Comparison of ENCODE assay signal across 18 cellular contexts in genomic region chr4:177225605-177226004, GRCh38.
DNase-seq lines count a peak whose midpoint lies in the region; ATAC-seq lines count a peak whose summit lies in the region.
"Had no signal": no experiment of that assay in that cellular context is flagged by ENCODE, and none has a peak within 500 bp of the region (broad histone marks: within the 10 kb centered on the region; RNA-seq: fewer than 3 reads in every experiment).

No MANE protein-coding gene starts in this region.

- peak; percentile 85 for ATAC-seq in GM18511 (IDR thresholded peaks at IDR 0.05; ENCODE audit: unreplicated experiment)
- peak; percentile 79 for ATAC-seq in GM21367 (IDR thresholded peaks at IDR 0.05; ENCODE audit: unreplicated experiment)
- ATAC-seq in HG02885 (IDR thresholded peaks at IDR 0.05; ENCODE audit: poor library complexity, unreplicated experiment): peak; percentile 94
- peak; percentile 85 for ATAC-seq in HG03469 (IDR thresholded peaks at IDR 0.05; ENCODE audit: unreplicated experiment)
- ATAC-seq: heart left ventricle had no signal

- in situ Hi-C loops in G401 (cut with HindIII; ENCODE audit: low sequenced_read_pairs): no loop called here

- DNase-seq in NCI-H226 (no peak), G401 (ENCODE audit: low spot score) (no peak), NCI-H345 (lab: John Stamatoyannopoulos, UW) (no peak), A172 (ENCODE audit: low spot score) (no peak)
- DNase-seq: activated naive CD4-positive, alpha-beta T cell treated with anti-CD3 and anti-CD28 coated beads, Interleukin-2, amount 50 U/mL, for 16 hours; DMS 273 treated with DMSO at 0.1 percent for 48 hours; GOT3; heart left ventricle; NCI-H1436; NCI-H82; SHP77 treated with DMSO at 0.1 percent for 48 hours; stimulated activated CD4-positive, alpha-beta T cell treated with anti-CD3 and anti-CD28 coated beads, Interleukin-2, amount 100 ng/mL, for 24 hours; stimulated activated naive CD4-positive, alpha-beta T cell; T1000 had no signal
